Comparison of ENCODE assay signal across 21 cellular contexts in genomic region chr15:45347989-45348388, GRCh38.
"Had no signal": no experiment of that assay in that cellular context is flagged by ENCODE, and none has a peak within 500 bp of the region (broad histone marks: within the 10 kb centered on the region; RNA-seq: fewer than 3 reads in every experiment).

No MANE protein-coding gene starts in this region.

- H3K4me3 Mint-ChIP-seq: mesothelial cell of epicardium had no signal

- ATAC-seq: foreskin keratinocyte, gastroesophageal sphincter, heart left ventricle, left cardiac atrium, left lung, left ventricle myocardium superior, lower lobe of right lung had no signal

- H3K9me3 ChIP-seq: esophagus muscularis mucosa, gastroesophageal sphincter, heart left ventricle, left lung, lower lobe of right lung had no signal

- H3K27ac ChIP-seq: coronary artery, dorsolateral prefrontal cortex, esophagus muscularis mucosa, foreskin keratinocyte, gastroesophageal sphincter, heart left ventricle, left lung, lower lobe of right lung had no signal

- H3K36me3 ChIP-seq: esophagus muscularis mucosa, gastroesophageal sphincter, heart left ventricle, left lung, lower lobe of right lung had no signal

- H3K36me3 Mint-ChIP-seq: mesothelial cell of epicardium had no signal

- DNase-seq: dermis blood vessel endothelial cell; dorsolateral prefrontal cortex; effector CD4-positive, alpha-beta T cell; effector memory CD4-positive, alpha-beta T cell; foreskin keratinocyte; heart left ventricle; hippocampal formation; left cardiac atrium; left lung; left ventricle myocardium superior; lower lobe of right lung; mesenchymal stem cell had no signal

- H3K4me3 ChIP-seq: coronary artery, dorsolateral prefrontal cortex, esophagus muscularis mucosa, gastroesophageal sphincter, heart left ventricle, left lung, lower lobe of right lung had no signal

- H3K27ac Mint-ChIP-seq: mesothelial cell of epicardium had no signal

- FAIRE-seq: colon, endothelial cell of umbilical vein, frontal cortex, islet of Langerhans, keratinocyte had no signal

- H3K4me1 ChIP-seq: esophagus muscularis mucosa, foreskin keratinocyte, gastroesophageal sphincter, left lung, lower lobe of right lung had no signal

- H3K9me3 Mint-ChIP-seq: mesothelial cell of epicardium had no signal
